8 cellular contexts compared by ENCODE assay signal in genomic region chr11:1559103-1559951, GRCh38. TPM values are rescaled to one million over a fixed set of nuclear protein-coding genes. Genes with fewer than 3 reads are reported as not detected.
DNase-seq lines count a peak whose midpoint lies in the region; ATAC-seq, FAIRE-seq and TF ChIP-seq lines count a peak whose summit lies in the region.

No MANE protein-coding gene starts in this region.

- intact Hi-C loops in pancreas (cut with DNase I) = no loop called here

- TF ChIP-seq POLR2A in gastroesophageal sphincter (IDR thresholded peaks at IDR 0.05) = peak in 1 of 2 donors; percentile 21

- no peaks in the 10 kb centered on the region for H3K9me3 ChIP-seq in GM23248 (ENCODE audit: low read depth)
- H3K9me3 ChIP-seq in gastroesophageal sphincter = no peaks in the 10 kb centered on the region
- H3K9me3 ChIP-seq in pancreas = no peaks in the 10 kb centered on the region

- no peak for FAIRE-seq in pancreas (lab: Jason Lieb, UNC)

- H2AFZ ChIP-seq in GM23248 = peak overlapping the region; percentile 40; the same call in 1 of the 2 replicates

- H3K4me3 ChIP-seq in GM23248 (no peak overlapping the region), gastroesophageal sphincter (peak overlapping the region in 1 of 2 donors; percentile 31), pancreas (peak overlapping the region in 1 of 4 donors; percentile 4)

- in situ Hi-C loops in GM23248 (cut with MboI) = no loop called here

- H4K20me1 ChIP-seq in GM23248 (ENCODE audit: insufficient read depth) = no peaks in the 10 kb centered on the region

- 21 to 25% methylated on average over 26 to 29 of the region's 30 CpGs for WGBS in GM23248 (ENCODE audit: low coverage in 1 of 2, low lambda C conversion rate in 2 of 2, missing lambda C conversion rate in 2 of 2), 2 experiments
- WGBS in gastroesophageal sphincter (ENCODE audit: low coverage in 1 of 2), 2 donors = no CpG with 5 or more reads among the region's 30 CpGs
- WGBS in pancreas, 2 donors = 11 to 13% methylated on average over 30 of the region's 30 CpGs

- H3K4me1 ChIP-seq in GM23248 (ENCODE audit: insufficient read depth) (peaks cover 13% of the 10 kb centered on the region), gastroesophageal sphincter (peaks cover 3 to 66% (median 29%) of the 10 kb centered on the region in 3 donors), pancreas (peaks cover 20 to 31% (median 24%) of the 10 kb centered on the region in 3 donors)

- H3K9me2 ChIP-seq in GM23248 (ENCODE audit: insufficient read depth) = no peaks in the 10 kb centered on the region

- peak overlapping the region; percentile 35; the same call in 1 of the 2 replicates for H3K9ac ChIP-seq in GM23248

- H3K27ac ChIP-seq in GM23248 (0 out of 2 replicates have a peak overlapping the region, but pooled peaks have one; percentile 22), gastroesophageal sphincter (peak overlapping the region; percentile 83 to 99 (median 95)), pancreas (peak overlapping the region; percentile 87 to 90 (median 88))

- ATAC-seq in gastroesophageal sphincter (peak; percentile 90), pancreas (peak; percentile 81 to 92 (median 90)), HG03280 (IDR thresholded peaks at IDR 0.05; ENCODE audit: unreplicated experiment) (no peak), GM18861 (IDR thresholded peaks at IDR 0.05; ENCODE audit: unreplicated experiment) (no peak)

- peak overlapping the region; percentile 15 for H3K4me2 ChIP-seq in GM23248 (ENCODE audit: unreplicated experiment)

- H3K36me3 ChIP-seq in GM23248 (ENCODE audit: low read depth) = no peaks in the 10 kb centered on the region
- peaks cover 0 to 37% of the 10 kb centered on the region in 2 donors for H3K36me3 ChIP-seq in gastroesophageal sphincter
- peaks cover 0 to 20% (median 0%) of the 10 kb centered on the region in 3 donors for H3K36me3 ChIP-seq in pancreas

- TF ChIP-seq CTCF in gastroesophageal sphincter (IDR thresholded peaks at IDR 0.05) (peak in 2 of 4 experiments; percentile 9 to 18), pancreas (IDR thresholded peaks at IDR 0.05) (no peak)

- DNase-seq in GM23248 = peak; percentile 89
- peak; percentile 28 to 31 for DNase-seq in SW 1271 (lab: John Stamatoyannopoulos, UW)
- peak; percentile 93 to 100 (median 99) for DNase-seq in pancreas
- DNase-seq in SIG-M5 treated with dmso at 0.1 percent for 504 hours (lab: John Stamatoyannopoulos, UW; ENCODE audit: unreplicated experiment) = no peak
- no peak for DNase-seq in NCI-H524 (lab: John Stamatoyannopoulos, UW)

- no peaks in the 10 kb centered on the region for H3K79me2 ChIP-seq in GM23248 (ENCODE audit: insufficient read depth)

- H3K27me3 ChIP-seq in GM23248 (replicated peaks; ENCODE audit: insufficient read depth) (no peaks in the 10 kb centered on the region), gastroesophageal sphincter (no peaks in the 10 kb centered on the region), pancreas (no peaks in the 10 kb centered on the region)

- no peaks in the 10 kb centered on the region for H3F3A ChIP-seq in GM23248 (ENCODE audit: insufficient read depth)

- TF ChIP-seq EP300 in gastroesophageal sphincter (IDR thresholded peaks at IDR 0.05) = no peak

RNA-seq across cellular contexts. Expression of gene DUSP8, which starts 12.7 kb away (rescaled TPM):
- 0.11 TPM in 1 of 2 replicates, not detected in the other for total RNA-seq in GM23248 (2014; rRNA removed; shearing (Covaris generic))
- polyA plus RNA-seq in GM23248 (2016; fragmentation: Nextera tagmentation; extraction: Ambion mirVana) = 0.05 TPM in 1 of 2 replicates, not detected in the other
- total RNA-seq in gastroesophageal sphincter = 1 to 10 TPM; 3.3 to 7.8 (median 4.9) TPM
- 10 to 100 TPM in 4 of 6 donors, 1 to 10 TPM in 2; 6.4 to 23.5 (median 14.3) TPM for total RNA-seq in pancreas
- 10 to 100 TPM; 11.8 to 12.7 TPM for polyA plus RNA-seq in pancreas

RNA-seq across cellular contexts. Expression of gene KRTAP5-1, which starts 25.8 kb away (rescaled TPM):
- not detected in 2 replicates for total RNA-seq in GM23248 (2014; rRNA removed; shearing (Covaris generic))
- polyA plus RNA-seq in GM23248 (2016; fragmentation: Nextera tagmentation; extraction: Ambion mirVana) (not detected in 2 replicates), pancreas (under 1 TPM in 1 of 2 donors, not detected in 1; 0.46 TPM)
- total RNA-seq in gastroesophageal sphincter (not detected), pancreas (not detected)

RNA-seq across cellular contexts. Expression of gene KRTAP5-2, which starts 38.8 kb away (rescaled TPM):
- total RNA-seq in GM23248 (2014; rRNA removed; shearing (Covaris generic)) = not detected in 2 replicates
- polyA plus RNA-seq in GM23248 (2016; fragmentation: Nextera tagmentation; extraction: Ambion mirVana) (not detected in 2 replicates), pancreas (under 1 TPM in 1 of 2 donors, not detected in 1; 0.15 TPM)
- total RNA-seq in gastroesophageal sphincter (not detected), pancreas (not detected)

RNA-seq across cellular contexts. Expression of gene KRTAP5-3, which starts 48.9 kb away (rescaled TPM):
- total RNA-seq in GM23248 (2014; rRNA removed; shearing (Covaris generic)) = not detected in 2 replicates
- not detected in 2 replicates for polyA plus RNA-seq in GM23248 (2016; fragmentation: Nextera tagmentation; extraction: Ambion mirVana)
- not detected for total RNA-seq in gastroesophageal sphincter
- not detected for total RNA-seq in pancreas
- not detected for polyA plus RNA-seq in pancreas

Comparison
In these comparisons a context has a peak if more than half of its experiments do, and no peak if none do; other contexts are left out.
1. DNase-seq: peak in GM23248 (single experiment), SW 1271 (2 of 2) and pancreas (6 of 6); none in SIG-M5 treated with dmso at 0.1 percent for 504 hours (single experiment) and NCI-H524 (0 of 2).
2. H3K27ac ChIP-seq: peak in every context shown above with its lines; median percentile 95 in gastroesophageal sphincter; 88 in pancreas; 22 in GM23248.
3. ATAC-seq: peak in gastroesophageal sphincter (single experiment) and pancreas (4 of 4); none in HG03280 (single experiment) and GM18861 (single experiment).